Comparison of ENCODE assay signal across 11 cellular contexts in genomic region chr2:225429718-225430117, GRCh38. TPM values are rescaled to one million over a fixed set of nuclear protein-coding genes. Genes with fewer than 3 reads are reported as not detected.
DNase-seq lines count a peak whose midpoint lies in the region; FAIRE-seq and TF ChIP-seq lines count a peak whose summit lies in the region.
"Had no signal": no experiment of that assay in that cellular context is flagged by ENCODE, and none has a peak within 500 bp of the region (broad histone marks: within the 10 kb centered on the region; RNA-seq: fewer than 3 reads in every experiment).

No MANE protein-coding gene starts in this region.

- no peaks in the 10 kb centered on the region for H3K27me3 ChIP-seq in stomach
- H3K27me3 ChIP-seq in effector memory CD4-positive, alpha-beta T cell (replicated peaks; ENCODE audit: control insufficient read depth, insufficient read depth, low read length, poor library complexity, severe bottlenecking), result no peaks in the 10 kb centered on the region

- no peaks in the 10 kb centered on the region for H3K9me3 Mint-ChIP-seq in glutamatergic neuron (ENCODE audit: unreplicated experiment)

- TF ChIP-seq EP300 in stomach (IDR thresholded peaks at IDR 0.05), result no peak

- H3K4me3 Mint-ChIP-seq in glutamatergic neuron (ENCODE audit: unreplicated experiment), result no peak overlapping the region

- H3K27me3 Mint-ChIP-seq in glutamatergic neuron (ENCODE audit: unreplicated experiment), result no peaks in the 10 kb centered on the region

- CTCF ChIA-PET in GM10248 (lab: Yijun Ruan, JAX), result interaction anchor here (0.7 kb wide), 1 partner anchor 12 kb away, joined by 3 read pairs; no protein-coding TSS in a partner anchor

- DNase-seq in DMS 273 (lab: John Stamatoyannopoulos, UW; ENCODE audit: unreplicated experiment), result peak; percentile 71
- no peak for DNase-seq in DMS 273 treated with DMSO at 0.1 percent for 48 hours (lab: John Stamatoyannopoulos, UW)
- peak; percentile 62 to 79 for DNase-seq in SHP77 (lab: John Stamatoyannopoulos, UW)
- peak; percentile 53 for DNase-seq in glutamatergic neuron
- peak; percentile 30 for DNase-seq in stomach
- no peak for DNase-seq in kidney
- no peak for DNase-seq in effector memory CD4-positive, alpha-beta T cell
- no peak for DNase-seq in GM10248 (ENCODE audit: extremely low spot score)
- DNase-seq: activated CD4-positive, alpha-beta T cell treated with anti-CD3 and anti-CD28 coated beads, Interleukin-2, amount 50 U/mL, for 4 hours had no signal

- no peak overlapping the region for H3K27ac ChIP-seq in stomach
- no peak overlapping the region for H3K27ac ChIP-seq in kidney (ENCODE audit: low read depth in 2 of 2, low read length in 2 of 2)
- H3K27ac ChIP-seq in effector memory CD4-positive, alpha-beta T cell (ENCODE audit: insufficient read depth, low read length, poor library complexity, severe bottlenecking), result no peak overlapping the region
- H3K27ac ChIP-seq: 22Rv1 had no signal

- TF ChIP-seq POLR2A in stomach (IDR thresholded peaks at IDR 0.05), result no peak

- POLR2A ChIA-PET in GM10248 (lab: Yijun Ruan, JAX), result no interaction called here

- TF ChIP-seq CTCF in glutamatergic neuron (IDR thresholded peaks at IDR 0.05; ENCODE audit: partially characterized antibody, unreplicated experiment), result no peak
- no peak for TF ChIP-seq CTCF in stomach (IDR thresholded peaks at IDR 0.05)
- no peak for TF ChIP-seq CTCF in kidney (IDR thresholded peaks at IDR 0.05; ENCODE audit: borderline replicate concordance, extremely low read depth, insufficient read depth)
- no peak for TF ChIP-seq CTCF in GM10248 (IDR thresholded peaks at IDR 0.05; ENCODE audit: control extremely low read depth, extremely low read depth, low read depth, missing control alignments)

- H3K9ac ChIP-seq in kidney (ENCODE audit: low read length in 2 of 2), result no peak overlapping the region

- H3K4me3 ChIP-seq in stomach (no peak overlapping the region), kidney (ENCODE audit: low read length in 2 of 2) (no peak overlapping the region)
- no peak overlapping the region for H3K4me3 ChIP-seq in effector memory CD4-positive, alpha-beta T cell (ENCODE audit: insufficient read depth, low read depth, low read length, poor library complexity, severe bottlenecking)

- peaks cover 0 to 3% (median 0%) of the 10 kb centered on the region in 4 donors for H3K4me1 ChIP-seq in stomach
- no peaks in the 10 kb centered on the region for H3K4me1 ChIP-seq in kidney (ENCODE audit: control insufficient read depth in 1 of 2, insufficient read depth in 1 of 2, low read depth in 1 of 2, low read length in 2 of 2)
- H3K4me1 ChIP-seq in effector memory CD4-positive, alpha-beta T cell (ENCODE audit: control insufficient read depth, insufficient read depth, low read length, poor library complexity, severe bottlenecking), result no peaks in the 10 kb centered on the region

- H3K4me1 Mint-ChIP-seq in glutamatergic neuron (ENCODE audit: low read depth, unreplicated experiment), result peaks cover 5% of the 10 kb centered on the region

- WGBS in stomach, 5 donors, result 24 to 36% (median 30%) methylated on average over 4 of the region's 4 CpGs

- H3K27ac Mint-ChIP-seq in glutamatergic neuron (ENCODE audit: unreplicated experiment), result no peak overlapping the region

- intact Hi-C loops in stomach (cut with DNase I; ENCODE audit: low total_unique reads) (no loop called here), kidney (cut with DNase I) (no loop called here)

- H3K36me3 Mint-ChIP-seq in glutamatergic neuron (ENCODE audit: unreplicated experiment), result no peaks in the 10 kb centered on the region

- no peaks in the 10 kb centered on the region for H3K9me3 ChIP-seq in stomach
- H3K9me3 ChIP-seq in kidney (ENCODE audit: control insufficient read depth in 1 of 2, low read length in 2 of 2), result no peaks in the 10 kb centered on the region
- H3K9me3 ChIP-seq in effector memory CD4-positive, alpha-beta T cell (ENCODE audit: control insufficient read depth, low read length), result no peaks in the 10 kb centered on the region

- no peak for FAIRE-seq in kidney (lab: Jason Lieb, UNC)

- H3K36me3 ChIP-seq in stomach (no peaks in the 10 kb centered on the region), kidney (ENCODE audit: control insufficient read depth in 1 of 2, insufficient read depth in 2 of 2, low read length in 2 of 2) (no peaks in the 10 kb centered on the region)
- H3K36me3 ChIP-seq in effector memory CD4-positive, alpha-beta T cell (ENCODE audit: control insufficient read depth, insufficient read depth, low read length), result no peaks in the 10 kb centered on the region

RNA-seq across cellular contexts. Expression of gene NYAP2, which starts 30.2 kb away (rescaled TPM):
- total RNA-seq in glutamatergic neuron (ENCODE audit: unreplicated experiment) (0.32 TPM), stomach (under 1 TPM in 2 of 5 donors, not detected in 3; under 0.01 to 0.18 TPM), kidney (0.66 TPM)
- polyA plus RNA-seq in stomach (under 1 TPM in 1 of 3 donors, not detected in 2; 0.03 TPM), kidney (ENCODE audit: insufficient read depth, low read depth, low replicate concordance) (not detected)
- total RNA-seq: left lobe of liver had no signal

Comparison
In these comparisons a context has a peak if more than half of its experiments do, and no peak if none do; other contexts are left out.
1. DNase-seq: peak in DMS 273 (single experiment), SHP77 (2 of 2), glutamatergic neuron (single experiment) and stomach (single experiment); none in DMS 273 treated with DMSO at 0.1 percent for 48 hours (single experiment), kidney (single experiment), effector memory CD4-positive, alpha-beta T cell (0 of 3) and GM10248 (single experiment).